9 cellular contexts compared by ENCODE assay signal in the genomic region with DNA sequence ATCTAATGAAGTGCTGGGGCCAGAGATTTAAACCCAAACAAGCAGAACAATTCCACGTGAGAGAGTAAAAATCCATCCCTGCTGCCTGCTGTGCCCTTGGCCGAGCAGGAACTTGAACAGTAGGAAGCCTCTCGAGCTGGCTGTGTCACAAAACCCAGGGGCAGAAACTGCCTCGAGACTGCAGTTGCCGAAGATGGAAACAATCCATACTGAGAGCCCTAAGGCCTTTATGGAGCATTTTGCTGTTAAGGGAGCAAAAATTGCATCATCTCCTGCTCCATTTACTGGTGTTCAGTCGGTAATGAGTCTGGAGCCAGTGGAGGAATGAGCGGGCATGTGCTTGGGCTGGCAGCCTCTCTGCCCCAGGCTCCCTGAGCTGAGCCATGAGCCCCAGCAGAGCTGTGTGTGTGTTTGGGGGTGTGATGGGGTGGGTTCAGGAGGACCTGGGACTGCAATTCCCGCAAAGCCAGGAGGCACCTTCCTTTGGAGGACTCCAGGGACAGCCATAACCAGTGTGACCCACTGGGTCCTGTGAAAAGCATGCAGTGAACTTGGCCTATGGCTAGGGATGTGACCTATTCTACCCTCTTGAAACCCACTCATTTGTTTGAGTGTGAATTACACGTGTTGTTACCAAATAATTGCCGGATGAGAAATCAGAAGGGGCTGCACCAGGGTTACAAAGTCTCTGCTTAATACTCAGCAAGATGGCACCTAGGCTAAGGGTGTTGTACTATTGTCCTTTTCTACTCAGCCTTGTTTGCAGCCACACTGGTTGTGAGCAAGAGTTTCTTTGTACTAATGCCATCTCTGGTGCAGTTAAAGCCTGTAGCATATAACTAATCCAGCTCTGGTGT. TPM values are rescaled to one million over a fixed set of nuclear protein-coding genes. Genes with fewer than 3 reads are reported as not detected.
DNase-seq lines count a peak whose midpoint lies in the region; ATAC-seq and TF ChIP-seq lines count a peak whose summit lies in the region.
"Had no signal": no experiment of that assay in that cellular context is flagged by ENCODE, and none has a peak within 500 bp of the region (broad histone marks: within the 10 kb centered on the region; RNA-seq: fewer than 3 reads in every experiment).

No MANE protein-coding gene starts in this region.

- H3K27me3 Mint-ChIP-seq in activated naive CD4-positive, alpha-beta T cell treated with anti-CD3 and anti-CD28 coated beads, Interleukin-2, amount 10 ng/mL, durations not matched to agents 7 days and 5 days: peaks cover 13% of the 10 kb centered on the region
- H3K27me3 Mint-ChIP-seq in stimulated activated naive CD8-positive, alpha-beta T cell treated with anti-CD3 and anti-CD28 coated beads, Interleukin-15, Interleukin-2, amounts not matched to agents 100 ng/mL and 50 ng/mL, for 24 hours: peaks cover 8% of the 10 kb centered on the region

- H3K9me3 Mint-ChIP-seq in activated naive CD4-positive, alpha-beta T cell treated with anti-CD3 and anti-CD28 coated beads, Interleukin-2, amount 10 ng/mL, durations not matched to agents 7 days and 5 days: no peaks in the 10 kb centered on the region
- no peaks in the 10 kb centered on the region for H3K9me3 Mint-ChIP-seq in stimulated activated naive CD8-positive, alpha-beta T cell treated with anti-CD3 and anti-CD28 coated beads, Interleukin-15, Interleukin-2, amounts not matched to agents 100 ng/mL and 50 ng/mL, for 24 hours

- peaks cover 3 to 17% (median 15%) of the 10 kb centered on the region in 4 donors for H3K4me1 ChIP-seq in esophagus muscularis mucosa

- no peaks in the 10 kb centered on the region for H3K36me3 Mint-ChIP-seq in activated naive CD4-positive, alpha-beta T cell treated with anti-CD3 and anti-CD28 coated beads, Interleukin-2, amount 10 ng/mL, durations not matched to agents 7 days and 5 days
- H3K36me3 Mint-ChIP-seq in stimulated activated naive CD8-positive, alpha-beta T cell treated with anti-CD3 and anti-CD28 coated beads, Interleukin-15, Interleukin-2, amounts not matched to agents 100 ng/mL and 50 ng/mL, for 24 hours (ENCODE audit: low read depth): no peaks in the 10 kb centered on the region

- peak overlapping the region; percentile 6 for H3K4me3 Mint-ChIP-seq in activated naive CD4-positive, alpha-beta T cell treated with anti-CD3 and anti-CD28 coated beads, Interleukin-2, amount 10 ng/mL, durations not matched to agents 7 days and 5 days
- H3K4me3 Mint-ChIP-seq in stimulated activated naive CD8-positive, alpha-beta T cell treated with anti-CD3 and anti-CD28 coated beads, Interleukin-15, Interleukin-2, amounts not matched to agents 100 ng/mL and 50 ng/mL, for 24 hours: peak overlapping the region; percentile 67

- CTCF ChIA-PET in activated naive CD4-positive, alpha-beta T cell treated with anti-CD3 and anti-CD28 coated beads, Interleukin-2, amount 10 ng/mL, durations not matched to agents 7 days and 5 days (lab: Charles Lee): interaction anchor here (0.9 to 3.5 kb wide), 6 partner anchors 8 to 365 kb away, joined by 3 to 8 read pairs (median 6); no protein-coding TSS in a partner anchor

- peak overlapping the region; percentile 93 for H3K27ac Mint-ChIP-seq in activated naive CD4-positive, alpha-beta T cell treated with anti-CD3 and anti-CD28 coated beads, Interleukin-2, amount 10 ng/mL, durations not matched to agents 7 days and 5 days
- H3K27ac Mint-ChIP-seq in stimulated activated naive CD8-positive, alpha-beta T cell treated with anti-CD3 and anti-CD28 coated beads, Interleukin-15, Interleukin-2, amounts not matched to agents 100 ng/mL and 50 ng/mL, for 24 hours: peak overlapping the region; percentile 82

- no peaks in the 10 kb centered on the region for H3K9me3 ChIP-seq in esophagus muscularis mucosa

- peak overlapping the region; percentile 52 to 72 (median 65) for H3K27ac ChIP-seq in esophagus muscularis mucosa (replicated peaks in 1 of 4)

- H3K36me3 ChIP-seq in esophagus muscularis mucosa: peaks cover 0 to 6% (median 0%) of the 10 kb centered on the region in 4 donors

- peaks cover 79% of the 10 kb centered on the region for H3K4me1 Mint-ChIP-seq in activated naive CD4-positive, alpha-beta T cell treated with anti-CD3 and anti-CD28 coated beads, Interleukin-2, amount 10 ng/mL, durations not matched to agents 7 days and 5 days
- peaks cover 54% of the 10 kb centered on the region for H3K4me1 Mint-ChIP-seq in stimulated activated naive CD8-positive, alpha-beta T cell treated with anti-CD3 and anti-CD28 coated beads, Interleukin-15, Interleukin-2, amounts not matched to agents 100 ng/mL and 50 ng/mL, for 24 hours (ENCODE audit: low read depth)

- no peak for TF ChIP-seq EP300 in esophagus muscularis mucosa (IDR thresholded peaks at IDR 0.05)

- intact Hi-C loops in esophagus muscularis mucosa (cut with DNase I): no loop called here

- no peaks in the 10 kb centered on the region for H3K27me3 ChIP-seq in esophagus muscularis mucosa

- WGBS in esophagus muscularis mucosa: 60% methylated on average over 10 of the region's 10 CpGs

- DNase-seq in activated naive CD4-positive, alpha-beta T cell treated with anti-CD3 and anti-CD28 coated beads, Interleukin-2, amount 10 ng/mL, durations not matched to agents 7 days and 5 days: no peak
- DNase-seq in activated naive CD4-positive, alpha-beta T cell treated with anti-CD3 and anti-CD28 coated beads, Interleukin-2, amount 50 U/mL, for 16 hours: no peak
- no peak for DNase-seq in esophagus muscularis mucosa (ENCODE audit: extremely low spot score)
- DNase-seq in nucleus accumbens (lab: John Stamatoyannopoulos, UW): no peak
- no peak for DNase-seq in foreskin melanocyte
- DNase-seq: NCI-H1105 had no signal

- no peak overlapping the region for H3K4me3 ChIP-seq in esophagus muscularis mucosa

- no peak for ATAC-seq in HG03442 (IDR thresholded peaks at IDR 0.05; ENCODE audit: unreplicated experiment)

- TF ChIP-seq CTCF in esophagus muscularis mucosa (IDR thresholded peaks at IDR 0.05): no peak

- TF ChIP-seq POLR2A in esophagus muscularis mucosa (IDR thresholded peaks at IDR 0.05; ENCODE audit: low read depth): no peak

TF ChIP-seq in PFSK-1, 5 proteins besides CTCF, POLR2A, EP300 and RAD21:
- TF ChIP-seq FOXP2 (optimal IDR thresholded peaks at IDR 0.05; ENCODE audit: borderline replicate concordance, extremely low read depth, extremely low read length, insufficient read depth): peak; percentile 31
- no peak for TF ChIP-seq SIN3A (IDR thresholded peaks at IDR 0.05; ENCODE audit: borderline replicate concordance, insufficient read depth, low read length)

RNA-seq across cellular contexts. Expression of a gene that starts 58.4 kb away (rescaled TPM):
- polyA plus RNA-seq in PFSK-1 (2012; ENCODE audit: insufficient read length, low read depth): 5.0 TPM
- total RNA-seq in esophagus muscularis mucosa: 10 to 100 TPM in 3 of 4 donors, 1 to 10 TPM in 1; 7.8 to 41.1 (median 21.2) TPM
